Comparison of ENCODE assay signal across 1 cellular context in genomic region chr19:35165200-35166058, GRCh38.
TF ChIP-seq lines count a peak whose summit lies in the region.

No MANE protein-coding gene starts in this region.

TF ChIP-seq in K562, 482 proteins besides CTCF, POLR2A, EP300 and RAD21 (continued from another document and continues in another):
- TF ChIP-seq ZNF318 (IDR thresholded peaks at IDR 0.05; ENCODE audit: borderline replicate concordance in 1 of 2, low read depth in 1 of 2) (no peak), NR1H2 (CRISPR knock-in tag; IDR thresholded peaks at IDR 0.05) (no peak), ZNF76 (CRISPR knock-in tag; IDR thresholded peaks at IDR 0.05; ENCODE audit: borderline replicate concordance) (peak; percentile 94), IFI16 (CRISPR knock-in tag; IDR thresholded peaks at IDR 0.05) (peak; percentile 82), ERF (CRISPR knock-in tag; IDR thresholded peaks at IDR 0.05) (peak; percentile 87), RHOXF2B (CRISPR knock-in tag; conservative IDR thresholded peaks at IDR 0.05) (0 out of 2 replicates have a peak, but pooled peaks have one; percentile 25), KDM1A (IDR thresholded peaks at IDR 0.05) (peak; percentile 55 to 60; a peak in 2 of 4 replicates), KHSRP (IDR thresholded peaks at IDR 0.05) (no peak), ZNF134 (CRISPR knock-in tag; conservative IDR thresholded peaks at IDR 0.05) (peak; percentile 57; the same call in 1 of the 2 replicates), CHD1 (IDR thresholded peaks at IDR 0.05; ENCODE audit: low read length) (peak; percentile 40), ZNF124 (CRISPR knock-in tag; IDR thresholded peaks at IDR 0.05) (no peak), NUFIP1 (IDR thresholded peaks at IDR 0.05; ENCODE audit: partially characterized antibody) (peak; percentile 84), USF2 (CRISPR knock-in tag; IDR thresholded peaks at IDR 0.05) (no peak), CXXC5 (CRISPR knock-in tag; IDR thresholded peaks at IDR 0.05) (peak; percentile 90), SRF (CRISPR knock-in tag; IDR thresholded peaks at IDR 0.05) (0 out of 4 replicates have a peak, but pooled peaks of 1 of the 2 experiments have one; percentile 14), HMG20A (CRISPR knock-in tag; conservative IDR thresholded peaks at IDR 0.05) (peak; percentile 74; the same call in 1 of the 2 replicates), ZNF133 (CRISPR knock-in tag; IDR thresholded peaks at IDR 0.05) (0 out of 2 replicates have a peak, but pooled peaks have one; percentile 72), TCF15 (CRISPR knock-in tag; IDR thresholded peaks at IDR 0.05) (peak; percentile 94), FOXO4 (CRISPR knock-in tag; IDR thresholded peaks at IDR 0.05) (0 out of 2 replicates have a peak, but pooled peaks have one; percentile 65), ZNF512 (tag; IDR thresholded peaks at IDR 0.05) (no peak), ZKSCAN8 (CRISPR knock-in tag; IDR thresholded peaks at IDR 0.05) (peak; percentile 84), MEF2D (tag; conservative IDR thresholded peaks at IDR 0.05; ENCODE audit: low read depth) (peak; percentile 88), HMBOX1 (IDR thresholded peaks at IDR 0.05) (0 out of 2 replicates have a peak, but pooled peaks have one; percentile 22), KLF6 (CRISPR knock-in tag; IDR thresholded peaks at IDR 0.05; ENCODE audit: borderline replicate concordance) (peak; percentile 93), HEY1 (CRISPR knock-in tag; IDR thresholded peaks at IDR 0.05; ENCODE audit: borderline replicate concordance) (no peak), ATF4 (CRISPR knock-in tag; IDR thresholded peaks at IDR 0.05) (peak; percentile 48; the same call in 1 of the 2 replicates), ZNF586 (CRISPR knock-in tag; conservative IDR thresholded peaks at IDR 0.05) (0 out of 2 replicates have a peak, but pooled peaks have one; percentile 56)
- TF ChIP-seq, protein P1, sequence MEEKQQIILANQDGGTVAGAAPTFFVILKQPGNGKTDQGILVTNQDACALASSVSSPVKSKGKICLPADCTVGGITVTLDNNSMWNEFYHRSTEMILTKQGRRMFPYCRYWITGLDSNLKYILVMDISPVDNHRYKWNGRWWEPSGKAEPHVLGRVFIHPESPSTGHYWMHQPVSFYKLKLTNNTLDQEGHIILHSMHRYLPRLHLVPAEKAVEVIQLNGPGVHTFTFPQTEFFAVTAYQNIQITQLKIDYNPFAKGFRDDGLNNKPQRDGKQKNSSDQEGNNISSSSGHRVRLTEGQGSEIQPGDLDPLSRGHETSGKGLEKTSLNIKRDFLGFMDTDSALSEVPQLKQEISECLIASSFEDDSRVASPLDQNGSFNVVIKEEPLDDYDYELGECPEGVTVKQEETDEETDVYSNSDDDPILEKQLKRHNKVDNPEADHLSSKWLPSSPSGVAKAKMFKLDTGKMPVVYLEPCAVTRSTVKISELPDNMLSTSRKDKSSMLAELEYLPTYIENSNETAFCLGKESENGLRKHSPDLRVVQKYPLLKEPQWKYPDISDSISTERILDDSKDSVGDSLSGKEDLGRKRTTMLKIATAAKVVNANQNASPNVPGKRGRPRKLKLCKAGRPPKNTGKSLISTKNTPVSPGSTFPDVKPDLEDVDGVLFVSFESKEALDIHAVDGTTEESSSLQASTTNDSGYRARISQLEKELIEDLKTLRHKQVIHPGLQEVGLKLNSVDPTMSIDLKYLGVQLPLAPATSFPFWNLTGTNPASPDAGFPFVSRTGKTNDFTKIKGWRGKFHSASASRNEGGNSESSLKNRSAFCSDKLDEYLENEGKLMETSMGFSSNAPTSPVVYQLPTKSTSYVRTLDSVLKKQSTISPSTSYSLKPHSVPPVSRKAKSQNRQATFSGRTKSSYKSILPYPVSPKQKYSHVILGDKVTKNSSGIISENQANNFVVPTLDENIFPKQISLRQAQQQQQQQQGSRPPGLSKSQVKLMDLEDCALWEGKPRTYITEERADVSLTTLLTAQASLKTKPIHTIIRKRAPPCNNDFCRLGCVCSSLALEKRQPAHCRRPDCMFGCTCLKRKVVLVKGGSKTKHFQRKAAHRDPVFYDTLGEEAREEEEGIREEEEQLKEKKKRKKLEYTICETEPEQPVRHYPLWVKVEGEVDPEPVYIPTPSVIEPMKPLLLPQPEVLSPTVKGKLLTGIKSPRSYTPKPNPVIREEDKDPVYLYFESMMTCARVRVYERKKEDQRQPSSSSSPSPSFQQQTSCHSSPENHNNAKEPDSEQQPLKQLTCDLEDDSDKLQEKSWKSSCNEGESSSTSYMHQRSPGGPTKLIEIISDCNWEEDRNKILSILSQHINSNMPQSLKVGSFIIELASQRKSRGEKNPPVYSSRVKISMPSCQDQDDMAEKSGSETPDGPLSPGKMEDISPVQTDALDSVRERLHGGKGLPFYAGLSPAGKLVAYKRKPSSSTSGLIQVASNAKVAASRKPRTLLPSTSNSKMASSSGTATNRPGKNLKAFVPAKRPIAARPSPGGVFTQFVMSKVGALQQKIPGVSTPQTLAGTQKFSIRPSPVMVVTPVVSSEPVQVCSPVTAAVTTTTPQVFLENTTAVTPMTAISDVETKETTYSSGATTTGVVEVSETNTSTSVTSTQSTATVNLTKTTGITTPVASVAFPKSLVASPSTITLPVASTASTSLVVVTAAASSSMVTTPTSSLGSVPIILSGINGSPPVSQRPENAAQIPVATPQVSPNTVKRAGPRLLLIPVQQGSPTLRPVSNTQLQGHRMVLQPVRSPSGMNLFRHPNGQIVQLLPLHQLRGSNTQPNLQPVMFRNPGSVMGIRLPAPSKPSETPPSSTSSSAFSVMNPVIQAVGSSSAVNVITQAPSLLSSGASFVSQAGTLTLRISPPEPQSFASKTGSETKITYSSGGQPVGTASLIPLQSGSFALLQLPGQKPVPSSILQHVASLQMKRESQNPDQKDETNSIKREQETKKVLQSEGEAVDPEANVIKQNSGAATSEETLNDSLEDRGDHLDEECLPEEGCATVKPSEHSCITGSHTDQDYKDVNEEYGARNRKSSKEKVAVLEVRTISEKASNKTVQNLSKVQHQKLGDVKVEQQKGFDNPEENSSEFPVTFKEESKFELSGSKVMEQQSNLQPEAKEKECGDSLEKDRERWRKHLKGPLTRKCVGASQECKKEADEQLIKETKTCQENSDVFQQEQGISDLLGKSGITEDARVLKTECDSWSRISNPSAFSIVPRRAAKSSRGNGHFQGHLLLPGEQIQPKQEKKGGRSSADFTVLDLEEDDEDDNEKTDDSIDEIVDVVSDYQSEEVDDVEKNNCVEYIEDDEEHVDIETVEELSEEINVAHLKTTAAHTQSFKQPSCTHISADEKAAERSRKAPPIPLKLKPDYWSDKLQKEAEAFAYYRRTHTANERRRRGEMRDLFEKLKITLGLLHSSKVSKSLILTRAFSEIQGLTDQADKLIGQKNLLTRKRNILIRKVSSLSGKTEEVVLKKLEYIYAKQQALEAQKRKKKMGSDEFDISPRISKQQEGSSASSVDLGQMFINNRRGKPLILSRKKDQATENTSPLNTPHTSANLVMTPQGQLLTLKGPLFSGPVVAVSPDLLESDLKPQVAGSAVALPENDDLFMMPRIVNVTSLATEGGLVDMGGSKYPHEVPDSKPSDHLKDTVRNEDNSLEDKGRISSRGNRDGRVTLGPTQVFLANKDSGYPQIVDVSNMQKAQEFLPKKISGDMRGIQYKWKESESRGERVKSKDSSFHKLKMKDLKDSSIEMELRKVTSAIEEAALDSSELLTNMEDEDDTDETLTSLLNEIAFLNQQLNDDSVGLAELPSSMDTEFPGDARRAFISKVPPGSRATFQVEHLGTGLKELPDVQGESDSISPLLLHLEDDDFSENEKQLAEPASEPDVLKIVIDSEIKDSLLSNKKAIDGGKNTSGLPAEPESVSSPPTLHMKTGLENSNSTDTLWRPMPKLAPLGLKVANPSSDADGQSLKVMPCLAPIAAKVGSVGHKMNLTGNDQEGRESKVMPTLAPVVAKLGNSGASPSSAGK (IDR thresholded peaks at IDR 0.05), result no peak
